15 cellular contexts compared by ENCODE assay signal in the genomic region with DNA sequence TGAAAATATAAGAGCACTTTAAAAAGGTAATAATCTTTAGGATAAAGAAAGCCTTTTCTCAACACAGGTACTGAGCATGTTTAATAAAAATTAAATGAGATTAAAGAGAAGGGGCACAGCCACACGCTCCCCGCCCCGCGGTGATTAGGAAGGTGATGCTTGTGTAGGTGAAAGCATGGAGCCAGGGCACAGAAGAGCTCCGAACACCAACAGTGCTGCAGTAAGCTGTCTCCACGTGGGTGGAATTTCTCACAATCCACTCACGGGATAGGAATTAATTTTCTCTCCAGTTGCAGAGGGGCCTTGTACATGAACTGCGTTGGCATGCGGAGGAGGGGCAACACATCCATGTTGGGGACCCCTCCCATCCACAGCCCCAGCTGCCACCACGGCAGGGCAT. TPM values are rescaled to one million over a fixed set of nuclear protein-coding genes. Genes with fewer than 3 reads are reported as not detected.
A peak's percentile ranks its signal among the peaks of the same experiment; 100 is the strongest.
DNase-seq lines count a peak whose midpoint lies in the region; ATAC-seq, FAIRE-seq and TF ChIP-seq lines count a peak whose summit lies in the region.
"Had no signal": no experiment of that assay in that cellular context is flagged by ENCODE, and none has a peak within 500 bp of the region (broad histone marks: within the 10 kb centered on the region; RNA-seq: fewer than 3 reads in every experiment).

No MANE protein-coding gene starts in this region.

- no peak overlapping the region for H2AK5ac ChIP-seq in IMR-90 (ENCODE audit: low read depth, low read length)

- no peak overlapping the region for H2BK120ac ChIP-seq in IMR-90 (ENCODE audit: low read depth, low read length)

- no peaks in the 10 kb centered on the region for H3F3A ChIP-seq in GM23338 (replicated peaks; ENCODE audit: low read depth)

- H3K9me1 ChIP-seq in IMR-90 (ENCODE audit: insufficient read depth, low read length), result peaks cover 4% of the 10 kb centered on the region; the same call in 1 of the 2 replicates
- H3K9me1 ChIP-seq in endothelial cell of umbilical vein (replicated peaks; ENCODE audit: control insufficient read depth, extremely low read depth, insufficient read depth, low read length), result no peaks in the 10 kb centered on the region

- intact Hi-C loops in Right ventricle myocardium inferior (cut with DNase I), result no loop called here
- intact Hi-C loops in left ventricle myocardium inferior (cut with micrococcal nuclease), result no loop called here
- intact Hi-C loops in IMR-90 (cut with micrococcal nuclease), result no loop called here
- intact Hi-C loops in endothelial cell of umbilical vein (cut with micrococcal nuclease), result no loop called here

- peaks cover 91% of the 10 kb centered on the region for H3K36me3 ChIP-seq in left ventricle myocardium inferior
- H3K36me3 ChIP-seq in IMR-90 (ENCODE audit: control insufficient read depth, insufficient read depth, low read length), result peaks cover 46% of the 10 kb centered on the region
- H3K36me3 ChIP-seq in endothelial cell of umbilical vein (ENCODE audit: control insufficient read depth in 2 of 2, extremely low read depth in 1 of 2, insufficient read depth in 2 of 2, low read length in 2 of 2), result peaks cover 9 to 32% of the 10 kb centered on the region in 2 experiments
- H3K36me3 ChIP-seq in GM23338 (ENCODE audit: insufficient read depth), result no peaks in the 10 kb centered on the region; the same call in none of the 2 replicates

- peaks cover 3 to 22% of the 10 kb centered on the region in 2 experiments; a peak in 2 of 4 replicates for H3K79me1 ChIP-seq in IMR-90 (ENCODE audit: low read depth in 1 of 2, low read length in 2 of 2)

- POLR2A ChIA-PET in IMR-90 (lab: Charles Lee; ENCODE audit: unreplicated experiment) (no interaction called here), endothelial cell of umbilical vein (lab: Charles Lee) (no interaction called here)

- H4K91ac ChIP-seq in IMR-90 (ENCODE audit: insufficient read depth, low read depth, low read length), result no peak overlapping the region

- H2AFZ ChIP-seq in IMR-90 (replicated peaks; ENCODE audit: low read length, poor library complexity) (no peak overlapping the region), endothelial cell of umbilical vein (ENCODE audit: low read depth, low read length) (no peak overlapping the region), GM23338 (no peak overlapping the region)

- H3K4me1 ChIP-seq in left ventricle myocardium inferior (no peaks in the 10 kb centered on the region), IMR-90 (ENCODE audit: control insufficient read depth, insufficient read depth, low read length) (no peaks in the 10 kb centered on the region), endothelial cell of umbilical vein (ENCODE audit: control insufficient read depth, extremely low read depth, insufficient read depth, low read length) (no peaks in the 10 kb centered on the region), GM23338 (ENCODE audit: insufficient read depth) (no peaks in the 10 kb centered on the region)

- H3K4me3 Mint-ChIP-seq in osteocyte (ENCODE audit: unreplicated experiment) (no peak overlapping the region), GM23338 (no peak overlapping the region)
- H3K4me3 Mint-ChIP-seq: B cell; CD4-positive, alpha-beta T cell had no signal

- H3K27ac Mint-ChIP-seq in osteocyte (ENCODE audit: unreplicated experiment) (no peak overlapping the region), GM23338 (no peak overlapping the region)
- H3K27ac Mint-ChIP-seq: B cell; CD4-positive, alpha-beta T cell had no signal

- H3K18ac ChIP-seq in IMR-90 (ENCODE audit: low read depth, low read length), result no peak overlapping the region

- H3K79me2 ChIP-seq in endothelial cell of umbilical vein (ENCODE audit: control insufficient read depth, insufficient read depth, low read length) (no peaks in the 10 kb centered on the region), GM23338 (replicated peaks; ENCODE audit: insufficient read depth) (no peaks in the 10 kb centered on the region; the same call in 1 of the 2 replicates)

- H3K27ac ChIP-seq in left ventricle myocardium inferior (replicated peaks) (no peak overlapping the region), IMR-90 (ENCODE audit: insufficient read depth, low read length) (no peak overlapping the region), endothelial cell of umbilical vein (ENCODE audit: insufficient read depth, low read depth, low read length) (no peak overlapping the region), GM23338 (ENCODE audit: low read depth) (no peak overlapping the region)

- no peak overlapping the region for H3K56ac ChIP-seq in IMR-90 (ENCODE audit: extremely low read depth, insufficient read depth, low read length)

- no peak overlapping the region for H2BK15ac ChIP-seq in IMR-90 (ENCODE audit: low read depth, low read length)

- H3K27me3 ChIP-seq in left ventricle myocardium inferior (ENCODE audit: low read depth) (no peaks in the 10 kb centered on the region), IMR-90 (ENCODE audit: control insufficient read depth, insufficient read depth, low read length) (no peaks in the 10 kb centered on the region), endothelial cell of umbilical vein (ENCODE audit: control insufficient read depth in 2 of 2, insufficient read depth in 2 of 2, low read length in 2 of 2) (no peaks in the 10 kb centered on the region), GM23338 (ENCODE audit: insufficient read depth) (no peaks in the 10 kb centered on the region)

- H4K20me1 ChIP-seq in IMR-90 (ENCODE audit: insufficient read depth, low read length) (no peaks in the 10 kb centered on the region; the same call in 1 of the 2 replicates), endothelial cell of umbilical vein (replicated peaks; ENCODE audit: control insufficient read depth, extremely low read depth, insufficient read depth, low read length) (no peaks in the 10 kb centered on the region), GM23338 (replicated peaks; ENCODE audit: insufficient read depth) (no peaks in the 10 kb centered on the region)

- no peak overlapping the region for H3K4me3 ChIP-seq in left ventricle myocardium inferior
- no peak overlapping the region for H3K4me3 ChIP-seq in IMR-90 (ENCODE audit: insufficient read depth, low read depth, low read length)
- H3K4me3 ChIP-seq in endothelial cell of umbilical vein (replicated peaks in 1 of 3; ENCODE audit: insufficient read depth in 1 of 3, low read depth in 1 of 3, low read length in 3 of 3), result no peak overlapping the region
- no peak overlapping the region for H3K4me3 ChIP-seq in GM23338

- H3K4ac ChIP-seq in IMR-90 (ENCODE audit: low read depth, low read length), result no peak overlapping the region

- H3K27me3 Mint-ChIP-seq in osteocyte (ENCODE audit: unreplicated experiment), result no peaks in the 10 kb centered on the region
- peaks cover 2% of the 10 kb centered on the region for H3K27me3 Mint-ChIP-seq in GM23338 (ENCODE audit: insufficient read depth, low read depth, poor library complexity)
- H3K27me3 Mint-ChIP-seq: B cell; CD4-positive, alpha-beta T cell had no signal

- H3K4me1 Mint-ChIP-seq in osteocyte (ENCODE audit: unreplicated experiment) (peaks cover 34% of the 10 kb centered on the region), GM23338 (no peaks in the 10 kb centered on the region)
- H3K4me1 Mint-ChIP-seq: B cell had no signal

- no peak overlapping the region for H2BK5ac ChIP-seq in IMR-90 (ENCODE audit: low read depth, low read length, poor library complexity, severe bottlenecking)

- H2AK9ac ChIP-seq in IMR-90 (replicated peaks; ENCODE audit: low read depth, low read length, poor library complexity), result no peak overlapping the region

- DNase-seq in Right ventricle myocardium inferior (ENCODE audit: missing footprints), result peak; percentile 40
- DNase-seq in left ventricle myocardium inferior, result no peak
- DNase-seq in IMR-90, result no peak
- DNase-seq in endothelial cell of umbilical vein (ENCODE audit: low read depth, low spot score), result no peak
- peak; percentile 60 for DNase-seq in osteocyte (ENCODE audit: extremely low spot score, unreplicated experiment)
- no peak for DNase-seq in GM23338 (ENCODE audit: low spot score)
- DNase-seq in SK-N-DZ (ENCODE audit: low spot score), result no peak
- DNase-seq: CD4-positive, alpha-beta T cell; DMS79 treated with DMSO at 0.1 percent for 48 hours; EL; GDM1; HCEC 1CT had no signal

- CTCF ChIA-PET in IMR-90 (lab: Yijun Ruan, JAX), result no interaction called here
- CTCF ChIA-PET in endothelial cell of umbilical vein (lab: Charles Lee), result no interaction called here

- TF ChIP-seq CTCF in left ventricle myocardium inferior (IDR thresholded peaks at IDR 0.05; ENCODE audit: borderline replicate concordance), result no peak
- TF ChIP-seq CTCF in IMR-90 (conservative IDR thresholded peaks at IDR 0.05; ENCODE audit: low read depth, low read length), result no peak
- TF ChIP-seq CTCF in endothelial cell of umbilical vein (IDR thresholded peaks at IDR 0.05; ENCODE audit: extremely low read depth in 1 of 2, insufficient read depth in 1 of 2, low read depth in 1 of 2, low read length in 2 of 2), result no peak
- TF ChIP-seq CTCF in osteocyte (IDR thresholded peaks at IDR 0.05), result no peak
- TF ChIP-seq CTCF in GM23338 (conservative IDR thresholded peaks at IDR 0.05; ENCODE audit: low read depth in 2 of 2), result no peak

- no peak overlapping the region for H2BK20ac ChIP-seq in IMR-90 (ENCODE audit: low read depth, low read length)

- H3K36me3 Mint-ChIP-seq in osteocyte (ENCODE audit: unreplicated experiment) (peaks cover 76% of the 10 kb centered on the region), GM23338 (ENCODE audit: low read depth) (peaks cover 71% of the 10 kb centered on the region)

- in situ Hi-C loops in IMR-90 (cut with MboI; ENCODE audit: low sequenced_read_pairs), result no loop called here

- peaks cover 4% of the 10 kb centered on the region for H3K9me3 ChIP-seq in left ventricle myocardium inferior (replicated peaks)
- no peaks in the 10 kb centered on the region for H3K9me3 ChIP-seq in IMR-90 (ENCODE audit: control insufficient read depth, insufficient read depth, low read length)
- no peaks in the 10 kb centered on the region for H3K9me3 ChIP-seq in endothelial cell of umbilical vein (replicated peaks; ENCODE audit: control insufficient read depth, insufficient read depth, low read length)

- TF ChIP-seq POLR2A in IMR-90 (IDR thresholded peaks at IDR 0.05; ENCODE audit: low read depth, low read length) (no peak), endothelial cell of umbilical vein (IDR thresholded peaks at IDR 0.05; ENCODE audit: low read depth, low read length) (no peak)

- no peaks in the 10 kb centered on the region for H3K9me2 ChIP-seq in GM23338 (ENCODE audit: insufficient read depth)

- no peak for ATAC-seq in Right ventricle myocardium inferior
- no peak for ATAC-seq in IMR-90 (ENCODE audit: low read depth)
- ATAC-seq in HG03460 (IDR thresholded peaks at IDR 0.05; ENCODE audit: unreplicated experiment), result no peak
- no peak for ATAC-seq in GM23338

- WGBS in IMR-90 (ENCODE audit: extremely low coverage in 2 of 2, insufficient read length in 1 of 2), 2 experiments, result 80% methylated on average over 2 of the region's 10 CpGs; no CpG with 5 or more reads in 1 of the 2 experiments

- BruUV-seq in IMR-90 (replicated peaks; lab: Mats Ljungman, UMichigan) (TSS peak; percentile 87), endothelial cell of umbilical vein (replicated peaks; lab: Mats Ljungman, UMichigan) (TSS peak; percentile 43)

- dilution Hi-C loops in IMR-90 (cut with HindIII; ENCODE audit: low sequenced_read_pairs, unreplicated experiment) (no loop called here), endothelial cell of umbilical vein (cut with MboI; ENCODE audit: extremely low pct_ligation_motif_present, low sequenced_read_pairs) (no loop called here)

- TF ChIP-seq RAD21 in IMR-90 (IDR thresholded peaks at IDR 0.05; ENCODE audit: low read length), result no peak

- H4K5ac ChIP-seq in IMR-90 (ENCODE audit: low read depth, low read length), result no peak overlapping the region

- no peak overlapping the region for H3K23ac ChIP-seq in IMR-90 (ENCODE audit: low read depth, low read length)

- H3K9me3 Mint-ChIP-seq in osteocyte (ENCODE audit: unreplicated experiment), result no peaks in the 10 kb centered on the region
- peaks cover 6% of the 10 kb centered on the region; the same call in 2 of the 3 replicates for H3K9me3 Mint-ChIP-seq in GM23338
- H3K9me3 Mint-ChIP-seq: CD4-positive, alpha-beta T cell had no signal

- no peak overlapping the region for H3K14ac ChIP-seq in IMR-90 (replicated peaks; ENCODE audit: low read depth, low read length)

- H3K4me2 ChIP-seq in IMR-90 (ENCODE audit: low read depth, low read length) (no peak overlapping the region), endothelial cell of umbilical vein (ENCODE audit: insufficient read depth, low read length) (no peak overlapping the region), GM23338 (no peak overlapping the region)

- no peak overlapping the region for H3K9ac ChIP-seq in IMR-90 (ENCODE audit: low read depth, low read length)
- no peak overlapping the region for H3K9ac ChIP-seq in endothelial cell of umbilical vein (replicated peaks; ENCODE audit: extremely low read depth, insufficient read depth, low read length)

- FAIRE-seq in endothelial cell of umbilical vein (lab: Jason Lieb, UNC), result no peak
- FAIRE-seq: GM19239 had no signal

- H4K8ac ChIP-seq in IMR-90 (ENCODE audit: low read depth in 2 of 2, low read length in 2 of 2), result no peak overlapping the region

RNA-seq across cellular contexts. Expression of gene DCTD, which starts 27.0 kb away (rescaled TPM):
- total RNA-seq in Right ventricle myocardium inferior, result 44.1 TPM
- 44.2 TPM for total RNA-seq in left ventricle myocardium inferior
- total RNA-seq in IMR-90 (2012; rRNA removed), result 84.2 and 90.3 TPM in 2 replicates
- 113 and 127 TPM in 2 replicates for polyA plus RNA-seq in IMR-90 (2012; rRNA removed)
- polyA plus RNA-seq in IMR-90 (2012; cell fraction: cytosol; rRNA removed), result 99.3 and 108 TPM in 2 replicates
- 122 and 215 TPM in 2 replicates for polyA plus RNA-seq in IMR-90 (2012; cell fraction: nucleus; rRNA removed; ENCODE audit: low replicate concordance)
- 106 and 111 TPM in 2 replicates for total RNA-seq in endothelial cell of umbilical vein
- polyA plus RNA-seq in endothelial cell of umbilical vein, result 93.1 and 105 TPM in 2 replicates
- 97.1 and 97.8 TPM in 2 replicates for polyA plus RNA-seq in endothelial cell of umbilical vein (2011; cell fraction: cytosol; rRNA removed)
- polyA plus RNA-seq in endothelial cell of umbilical vein (2011; cell fraction: nucleus; rRNA removed), result 129 and 145 TPM in 2 replicates
- polyA plus RNA-seq in endothelial cell of umbilical vein (2012), result 111 and 134 TPM in 2 replicates
- polyA minus RNA-seq in endothelial cell of umbilical vein, result 83.2 and 85.4 TPM in 2 replicates
- polyA minus RNA-seq in endothelial cell of umbilical vein (2011; cell fraction: cytosol; rRNA and poly(A)+ RNA removed), result 17.5 TPM
- polyA minus RNA-seq in endothelial cell of umbilical vein (2011; cell fraction: nucleus; rRNA and poly(A)+ RNA removed), result 36.2 and 47.3 TPM in 2 replicates
- total RNA-seq in osteocyte, result 122 and 126 TPM in 2 replicates
- total RNA-seq in GM23338 (2014; rRNA removed; shearing (Covaris generic)), result 39.3 and 45.2 TPM in 2 replicates
- polyA plus RNA-seq in GM23338 (2016; fragmentation: Nextera tagmentation; extraction: Ambion mirVana), result 40.0 and 40.3 TPM in 2 replicates
- 47.3 and 51.6 TPM in 2 replicates for polyA plus RNA-seq in SK-N-DZ (2014; cell fraction: cytosol; rRNA removed)
- 51.0 and 65.9 TPM in 2 replicates for polyA plus RNA-seq in SK-N-DZ (2014; cell fraction: nucleus; rRNA removed)

Comparison
In these comparisons a context has a peak if more than half of its experiments do, and no peak if none do; other contexts are left out.
1. DNase-seq: peak in Right ventricle myocardium inferior (single experiment) and osteocyte (single experiment); none in left ventricle myocardium inferior (single experiment), IMR-90 (single experiment), endothelial cell of umbilical vein (single experiment), GM23338 (single experiment) and SK-N-DZ (single experiment).